Comparison of ENCODE assay signal across 1 cellular context in genomic region chr20:62952373-62953166, GRCh38.
TF ChIP-seq lines count a peak whose summit lies in the region.

A gene with protein sequence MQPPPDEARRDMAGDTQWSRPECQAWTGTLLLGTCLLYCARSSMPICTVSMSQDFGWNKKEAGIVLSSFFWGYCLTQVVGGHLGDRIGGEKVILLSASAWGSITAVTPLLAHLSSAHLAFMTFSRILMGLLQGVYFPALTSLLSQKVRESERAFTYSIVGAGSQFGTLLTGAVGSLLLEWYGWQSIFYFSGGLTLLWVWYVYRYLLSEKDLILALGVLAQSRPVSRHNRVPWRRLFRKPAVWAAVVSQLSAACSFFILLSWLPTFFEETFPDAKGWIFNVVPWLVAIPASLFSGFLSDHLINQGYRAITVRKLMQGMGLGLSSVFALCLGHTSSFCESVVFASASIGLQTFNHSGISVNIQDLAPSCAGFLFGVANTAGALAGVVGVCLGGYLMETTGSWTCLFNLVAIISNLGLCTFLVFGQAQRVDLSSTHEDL (plus strand): TSS chr20:62952709. CDS start chr20:62952831, 122 bp downstream.

TF ChIP-seq in HepG2, 621 proteins besides CTCF, POLR2A, EP300 and RAD21 (continued from another document and continues in another):
- peak; percentile 70; the same call in 1 of the 2 replicates for TF ChIP-seq ZBTB44 (CRISPR knock-in tag; IDR thresholded peaks at IDR 0.05)
- TF ChIP-seq CAMTA2 (CRISPR knock-in tag; IDR thresholded peaks at IDR 0.05; ENCODE audit: borderline replicate concordance), result peak; percentile 53; the same call in 1 of the 2 replicates
- peak; percentile 96 for TF ChIP-seq PHF5A (CRISPR knock-in tag; IDR thresholded peaks at IDR 0.05; ENCODE audit: low read depth, unreplicated experiment)
- no peak for TF ChIP-seq DBP (CRISPR knock-in tag; IDR thresholded peaks at IDR 0.05; ENCODE audit: not compliant biosample characterization)
- peak; percentile 90 for TF ChIP-seq ZNF552 (CRISPR knock-in tag; IDR thresholded peaks at IDR 0.05; ENCODE audit: borderline replicate concordance)
- TF ChIP-seq ZBTB49 (CRISPR knock-in tag; IDR thresholded peaks at IDR 0.05; ENCODE audit: borderline replicate concordance), result no peak; the same call in 1 of the 2 replicates
- peak; percentile 98 for TF ChIP-seq ZNF430 (CRISPR knock-in tag; IDR thresholded peaks at IDR 0.05)
- TF ChIP-seq ZNF251 (CRISPR knock-in tag; IDR thresholded peaks at IDR 0.05), result peak; percentile 9; the same call in 1 of the 2 replicates
- peak; percentile 84 for TF ChIP-seq MED13 (CRISPR knock-in tag; IDR thresholded peaks at IDR 0.05)
- TF ChIP-seq RFXAP (CRISPR knock-in tag; IDR thresholded peaks at IDR 0.05; ENCODE audit: borderline replicate concordance), result peak; percentile 86; the same call in 1 of the 2 replicates
- TF ChIP-seq NR2F1 (CRISPR knock-in tag; IDR thresholded peaks at IDR 0.05), result peak; percentile 22 to 44
- TF ChIP-seq ZBTB14 (CRISPR knock-in tag; IDR thresholded peaks at IDR 0.05), result 0 out of 2 replicates have a peak, but pooled peaks have one; percentile 43
- TF ChIP-seq, protein P1, sequence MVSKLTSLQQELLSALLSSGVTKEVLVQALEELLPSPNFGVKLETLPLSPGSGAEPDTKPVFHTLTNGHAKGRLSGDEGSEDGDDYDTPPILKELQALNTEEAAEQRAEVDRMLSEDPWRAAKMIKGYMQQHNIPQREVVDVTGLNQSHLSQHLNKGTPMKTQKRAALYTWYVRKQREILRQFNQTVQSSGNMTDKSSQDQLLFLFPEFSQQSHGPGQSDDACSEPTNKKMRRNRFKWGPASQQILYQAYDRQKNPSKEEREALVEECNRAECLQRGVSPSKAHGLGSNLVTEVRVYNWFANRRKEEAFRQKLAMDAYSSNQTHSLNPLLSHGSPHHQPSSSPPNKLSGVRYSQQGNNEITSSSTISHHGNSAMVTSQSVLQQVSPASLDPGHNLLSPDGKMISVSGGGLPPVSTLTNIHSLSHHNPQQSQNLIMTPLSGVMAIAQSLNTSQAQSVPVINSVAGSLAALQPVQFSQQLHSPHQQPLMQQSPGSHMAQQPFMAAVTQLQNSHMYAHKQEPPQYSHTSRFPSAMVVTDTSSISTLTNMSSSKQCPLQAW (CRISPR knock-in tag; IDR thresholded peaks at IDR 0.05), result peak; percentile 98
- peak; percentile 96 for TF ChIP-seq ZNF580 (CRISPR knock-in tag; IDR thresholded peaks at IDR 0.05; ENCODE audit: borderline replicate concordance, low read depth)
- no peak for TF ChIP-seq ZNF292 (CRISPR knock-in tag; IDR thresholded peaks at IDR 0.05; ENCODE audit: borderline replicate concordance, low read depth)
- peak; percentile 91 for TF ChIP-seq ARID4A (CRISPR knock-in tag; IDR thresholded peaks at IDR 0.05; ENCODE audit: borderline replicate concordance)
- TF ChIP-seq, protein P2, sequence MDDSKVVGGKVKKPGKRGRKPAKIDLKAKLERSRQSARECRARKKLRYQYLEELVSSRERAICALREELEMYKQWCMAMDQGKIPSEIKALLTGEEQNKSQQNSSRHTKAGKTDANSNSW (CRISPR knock-in tag; IDR thresholded peaks at IDR 0.05; ENCODE audit: borderline replicate concordance), result peak; percentile 93; the same call in 1 of the 2 replicates
- TF ChIP-seq NR3C1 (CRISPR knock-in tag; IDR thresholded peaks at IDR 0.05), result no peak
- peak; percentile 84; the same call in 1 of the 2 replicates for TF ChIP-seq POGZ (CRISPR knock-in tag; IDR thresholded peaks at IDR 0.05)
- TF ChIP-seq ELF3 (CRISPR knock-in tag; IDR thresholded peaks at IDR 0.05), result peak; percentile 87
- TF ChIP-seq ZSCAN9 (CRISPR knock-in tag; IDR thresholded peaks at IDR 0.05; ENCODE audit: borderline replicate concordance), result peak; percentile 65
- TF ChIP-seq ZNF747 (CRISPR knock-in tag; IDR thresholded peaks at IDR 0.05; ENCODE audit: borderline replicate concordance), result peak; percentile 98
- peak; percentile 95 for TF ChIP-seq HIC2 (CRISPR knock-in tag; IDR thresholded peaks at IDR 0.05; ENCODE audit: low read depth)
- TF ChIP-seq EHMT2 (IDR thresholded peaks at IDR 0.05; ENCODE audit: borderline replicate concordance, low read depth, low read length), result no peak
- TF ChIP-seq YEATS4 (CRISPR knock-in tag; IDR thresholded peaks at IDR 0.05; ENCODE audit: borderline replicate concordance), result peak; percentile 98
- TF ChIP-seq CENPX (CRISPR knock-in tag; IDR thresholded peaks at IDR 0.05), result no peak
- TF ChIP-seq ZC3H13 (CRISPR knock-in tag; IDR thresholded peaks at IDR 0.05), result peak; percentile 29; the same call in 1 of the 2 replicates
- TF ChIP-seq, protein P3, sequence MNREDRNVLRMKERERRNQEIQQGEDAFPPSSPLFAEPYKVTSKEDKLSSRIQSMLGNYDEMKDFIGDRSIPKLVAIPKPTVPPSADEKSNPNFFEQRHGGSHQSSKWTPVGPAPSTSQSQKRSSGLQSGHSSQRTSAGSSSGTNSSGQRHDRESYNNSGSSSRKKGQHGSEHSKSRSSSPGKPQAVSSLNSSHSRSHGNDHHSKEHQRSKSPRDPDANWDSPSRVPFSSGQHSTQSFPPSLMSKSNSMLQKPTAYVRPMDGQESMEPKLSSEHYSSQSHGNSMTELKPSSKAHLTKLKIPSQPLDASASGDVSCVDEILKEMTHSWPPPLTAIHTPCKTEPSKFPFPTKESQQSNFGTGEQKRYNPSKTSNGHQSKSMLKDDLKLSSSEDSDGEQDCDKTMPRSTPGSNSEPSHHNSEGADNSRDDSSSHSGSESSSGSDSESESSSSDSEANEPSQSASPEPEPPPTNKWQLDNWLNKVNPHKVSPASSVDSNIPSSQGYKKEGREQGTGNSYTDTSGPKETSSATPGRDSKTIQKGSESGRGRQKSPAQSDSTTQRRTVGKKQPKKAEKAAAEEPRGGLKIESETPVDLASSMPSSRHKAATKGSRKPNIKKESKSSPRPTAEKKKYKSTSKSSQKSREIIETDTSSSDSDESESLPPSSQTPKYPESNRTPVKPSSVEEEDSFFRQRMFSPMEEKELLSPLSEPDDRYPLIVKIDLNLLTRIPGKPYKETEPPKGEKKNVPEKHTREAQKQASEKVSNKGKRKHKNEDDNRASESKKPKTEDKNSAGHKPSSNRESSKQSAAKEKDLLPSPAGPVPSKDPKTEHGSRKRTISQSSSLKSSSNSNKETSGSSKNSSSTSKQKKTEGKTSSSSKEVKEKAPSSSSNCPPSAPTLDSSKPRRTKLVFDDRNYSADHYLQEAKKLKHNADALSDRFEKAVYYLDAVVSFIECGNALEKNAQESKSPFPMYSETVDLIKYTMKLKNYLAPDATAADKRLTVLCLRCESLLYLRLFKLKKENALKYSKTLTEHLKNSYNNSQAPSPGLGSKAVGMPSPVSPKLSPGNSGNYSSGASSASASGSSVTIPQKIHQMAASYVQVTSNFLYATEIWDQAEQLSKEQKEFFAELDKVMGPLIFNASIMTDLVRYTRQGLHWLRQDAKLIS (CRISPR knock-in tag; IDR thresholded peaks at IDR 0.05), result no peak
- no peak for TF ChIP-seq CSRNP2 (CRISPR knock-in tag; conservative IDR thresholded peaks at IDR 0.05; ENCODE audit: low read depth)
- TF ChIP-seq ZNF205 (CRISPR knock-in tag; IDR thresholded peaks at IDR 0.05), result peak; percentile 62; the same call in 1 of the 2 replicates
- TF ChIP-seq MIER3 (CRISPR knock-in tag; IDR thresholded peaks at IDR 0.05; ENCODE audit: borderline replicate concordance), result peak; percentile 94
- peak; percentile 83 for TF ChIP-seq GATAD1 (CRISPR knock-in tag; IDR thresholded peaks at IDR 0.05)
- TF ChIP-seq ETV5 (CRISPR knock-in tag; IDR thresholded peaks at IDR 0.05; ENCODE audit: borderline replicate concordance), result peak; percentile 84
